1 cellular context compared by ENCODE assay signal in the genomic region with DNA sequence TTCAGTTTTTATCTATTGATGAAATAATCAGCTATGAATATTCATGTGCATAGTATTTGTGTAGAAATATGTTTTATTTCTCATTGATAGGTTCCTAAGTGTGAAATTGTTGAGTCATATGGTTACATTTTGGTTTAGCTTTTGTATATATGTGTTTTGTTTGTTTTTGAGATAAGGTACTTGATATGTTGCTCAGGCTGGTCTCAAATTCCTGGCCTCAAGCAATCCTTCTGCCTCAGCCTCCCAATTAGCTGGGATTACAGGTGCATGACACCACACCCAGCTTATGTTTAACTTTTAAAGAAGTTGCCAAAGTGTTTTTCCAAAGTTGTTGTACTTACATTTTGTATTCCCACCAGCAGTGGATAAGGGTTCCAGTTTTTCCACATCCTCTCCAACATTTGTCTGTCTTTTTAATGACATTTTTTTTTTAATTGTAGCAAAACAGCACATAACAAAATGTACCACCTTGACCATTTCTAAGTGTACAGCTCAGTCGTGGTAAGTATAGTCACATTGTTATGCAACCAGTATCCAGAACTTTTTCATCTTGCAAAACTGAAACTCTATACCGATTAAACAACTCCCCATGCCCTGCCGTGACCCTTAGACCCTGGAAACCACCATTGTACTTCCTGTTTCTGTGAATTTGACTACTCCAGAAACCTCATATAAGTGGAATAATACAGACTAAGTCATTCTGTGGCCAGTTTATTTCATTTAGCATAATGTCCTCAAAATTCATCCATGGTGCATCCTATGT.
TF ChIP-seq lines count a peak whose summit lies in the region.

No MANE protein-coding gene starts in this region.

TF ChIP-seq in GM12878, 131 proteins besides CTCF, POLR2A, EP300 and RAD21 (continued from another document):
- TF ChIP-seq, protein P1, sequence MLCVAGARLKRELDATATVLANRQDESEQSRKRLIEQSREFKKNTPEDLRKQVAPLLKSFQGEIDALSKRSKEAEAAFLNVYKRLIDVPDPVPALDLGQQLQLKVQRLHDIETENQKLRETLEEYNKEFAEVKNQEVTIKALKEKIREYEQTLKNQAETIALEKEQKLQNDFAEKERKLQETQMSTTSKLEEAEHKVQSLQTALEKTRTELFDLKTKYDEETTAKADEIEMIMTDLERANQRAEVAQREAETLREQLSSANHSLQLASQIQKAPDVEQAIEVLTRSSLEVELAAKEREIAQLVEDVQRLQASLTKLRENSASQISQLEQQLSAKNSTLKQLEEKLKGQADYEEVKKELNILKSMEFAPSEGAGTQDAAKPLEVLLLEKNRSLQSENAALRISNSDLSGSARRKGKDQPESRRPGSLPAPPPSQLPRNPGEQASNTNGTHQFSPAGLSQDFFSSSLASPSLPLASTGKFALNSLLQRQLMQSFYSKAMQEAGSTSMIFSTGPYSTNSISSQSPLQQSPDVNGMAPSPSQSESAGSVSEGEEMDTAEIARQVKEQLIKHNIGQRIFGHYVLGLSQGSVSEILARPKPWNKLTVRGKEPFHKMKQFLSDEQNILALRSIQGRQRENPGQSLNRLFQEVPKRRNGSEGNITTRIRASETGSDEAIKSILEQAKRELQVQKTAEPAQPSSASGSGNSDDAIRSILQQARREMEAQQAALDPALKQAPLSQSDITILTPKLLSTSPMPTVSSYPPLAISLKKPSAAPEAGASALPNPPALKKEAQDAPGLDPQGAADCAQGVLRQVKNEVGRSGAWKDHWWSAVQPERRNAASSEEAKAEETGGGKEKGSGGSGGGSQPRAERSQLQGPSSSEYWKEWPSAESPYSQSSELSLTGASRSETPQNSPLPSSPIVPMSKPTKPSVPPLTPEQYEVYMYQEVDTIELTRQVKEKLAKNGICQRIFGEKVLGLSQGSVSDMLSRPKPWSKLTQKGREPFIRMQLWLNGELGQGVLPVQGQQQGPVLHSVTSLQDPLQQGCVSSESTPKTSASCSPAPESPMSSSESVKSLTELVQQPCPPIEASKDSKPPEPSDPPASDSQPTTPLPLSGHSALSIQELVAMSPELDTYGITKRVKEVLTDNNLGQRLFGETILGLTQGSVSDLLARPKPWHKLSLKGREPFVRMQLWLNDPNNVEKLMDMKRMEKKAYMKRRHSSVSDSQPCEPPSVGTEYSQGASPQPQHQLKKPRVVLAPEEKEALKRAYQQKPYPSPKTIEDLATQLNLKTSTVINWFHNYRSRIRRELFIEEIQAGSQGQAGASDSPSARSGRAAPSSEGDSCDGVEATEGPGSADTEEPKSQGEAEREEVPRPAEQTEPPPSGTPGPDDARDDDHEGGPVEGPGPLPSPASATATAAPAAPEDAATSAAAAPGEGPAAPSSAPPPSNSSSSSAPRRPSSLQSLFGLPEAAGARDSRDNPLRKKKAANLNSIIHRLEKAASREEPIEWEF (IDR thresholded peaks at IDR 0.05; ENCODE audit: insufficient replicate concordance, low read depth, low read length) = no peak
- TF ChIP-seq IKZF1 (conservative IDR thresholded peaks at IDR 0.05) (peak; percentile 76), LARP7 (IDR thresholded peaks at IDR 0.05) (no peak), RELA (IDR thresholded peaks at IDR 0.05; ENCODE audit: borderline replicate concordance, partially characterized antibody) (no peak), IKZF2 (IDR thresholded peaks at IDR 0.05) (peak; percentile 78 to 83), TARDBP (IDR thresholded peaks at IDR 0.05; ENCODE audit: borderline replicate concordance) (no peak), NBN (IDR thresholded peaks at IDR 0.05) (no peak)
- TF ChIP-seq, protein P2, sequence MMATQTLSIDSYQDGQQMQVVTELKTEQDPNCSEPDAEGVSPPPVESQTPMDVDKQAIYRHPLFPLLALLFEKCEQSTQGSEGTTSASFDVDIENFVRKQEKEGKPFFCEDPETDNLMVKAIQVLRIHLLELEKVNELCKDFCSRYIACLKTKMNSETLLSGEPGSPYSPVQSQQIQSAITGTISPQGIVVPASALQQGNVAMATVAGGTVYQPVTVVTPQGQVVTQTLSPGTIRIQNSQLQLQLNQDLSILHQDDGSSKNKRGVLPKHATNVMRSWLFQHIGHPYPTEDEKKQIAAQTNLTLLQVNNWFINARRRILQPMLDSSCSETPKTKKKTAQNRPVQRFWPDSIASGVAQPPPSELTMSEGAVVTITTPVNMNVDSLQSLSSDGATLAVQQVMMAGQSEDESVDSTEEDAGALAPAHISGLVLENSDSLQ (IDR thresholded peaks at IDR 0.05) = no peak
TF ChIP-seq in GM12878: peak in this region for 12.
